1 cellular context compared by ENCODE assay signal in the genomic region with DNA sequence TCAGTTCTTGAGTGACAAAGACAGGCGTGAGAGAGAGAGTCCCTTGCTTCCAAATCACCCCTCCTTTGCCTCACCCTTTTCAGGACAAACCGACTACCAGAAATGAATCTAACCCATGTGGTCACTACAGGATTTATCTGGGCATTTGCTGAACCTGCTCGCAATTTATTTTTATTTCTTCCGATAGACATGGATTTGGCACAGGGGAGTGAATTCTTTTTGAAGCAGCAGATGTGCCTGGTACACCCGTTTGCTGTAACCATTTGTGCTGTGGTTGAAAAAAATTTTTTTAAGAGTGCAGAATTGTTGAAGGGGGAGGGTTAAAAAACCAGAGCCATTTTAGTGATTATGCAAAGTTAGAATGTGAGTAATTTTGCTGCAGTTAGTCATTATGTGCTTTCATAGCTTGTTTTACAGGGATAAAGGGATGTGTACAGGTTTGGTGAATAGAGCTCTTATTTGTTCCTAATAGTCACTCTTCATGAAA.
A peak's percentile ranks its signal among the peaks of the same experiment; 100 is the strongest.
TF ChIP-seq lines count a peak whose summit lies in the region.

No MANE protein-coding gene starts in this region.

TF ChIP-seq in IMR-90, 13 proteins besides CTCF, POLR2A, EP300 and RAD21:
- TF ChIP-seq, protein P1, sequence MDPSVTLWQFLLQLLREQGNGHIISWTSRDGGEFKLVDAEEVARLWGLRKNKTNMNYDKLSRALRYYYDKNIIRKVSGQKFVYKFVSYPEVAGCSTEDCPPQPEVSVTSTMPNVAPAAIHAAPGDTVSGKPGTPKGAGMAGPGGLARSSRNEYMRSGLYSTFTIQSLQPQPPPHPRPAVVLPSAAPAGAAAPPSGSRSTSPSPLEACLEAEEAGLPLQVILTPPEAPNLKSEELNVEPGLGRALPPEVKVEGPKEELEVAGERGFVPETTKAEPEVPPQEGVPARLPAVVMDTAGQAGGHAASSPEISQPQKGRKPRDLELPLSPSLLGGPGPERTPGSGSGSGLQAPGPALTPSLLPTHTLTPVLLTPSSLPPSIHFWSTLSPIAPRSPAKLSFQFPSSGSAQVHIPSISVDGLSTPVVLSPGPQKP (IDR thresholded peaks at IDR 0.05; ENCODE audit: borderline replicate concordance, low read depth, low read length): no peak
- TF ChIP-seq SMC3 (IDR thresholded peaks at IDR 0.05; ENCODE audit: low read depth, low read length) (no peak), FOS (IDR thresholded peaks at IDR 0.05; ENCODE audit: low read depth, low read length) (0 out of 2 replicates have a peak, but pooled peaks have one; percentile 6), RFX5 (IDR thresholded peaks at IDR 0.05; ENCODE audit: low read depth, low read length) (no peak), MXI1 (IDR thresholded peaks at IDR 0.05; ENCODE audit: borderline replicate concordance, low read depth, low read length) (no peak), BHLHE40 (IDR thresholded peaks at IDR 0.05; ENCODE audit: low read depth, low read length) (no peak), CEBPB (IDR thresholded peaks at IDR 0.05; ENCODE audit: low read depth, low read length) (peak; percentile 76), MAFK (IDR thresholded peaks at IDR 0.05; ENCODE audit: low read depth, low read length) (0 out of 2 replicates have a peak, but pooled peaks have one; percentile 24), CHD1 (IDR thresholded peaks at IDR 0.05; ENCODE audit: low read depth, low read length) (no peak), RCOR1 (IDR thresholded peaks at IDR 0.05; ENCODE audit: insufficient replicate concordance, low read length) (no peak), MAZ (IDR thresholded peaks at IDR 0.05; ENCODE audit: borderline replicate concordance, low read depth, low read length) (no peak)
- TF ChIP-seq, protein P2, sequence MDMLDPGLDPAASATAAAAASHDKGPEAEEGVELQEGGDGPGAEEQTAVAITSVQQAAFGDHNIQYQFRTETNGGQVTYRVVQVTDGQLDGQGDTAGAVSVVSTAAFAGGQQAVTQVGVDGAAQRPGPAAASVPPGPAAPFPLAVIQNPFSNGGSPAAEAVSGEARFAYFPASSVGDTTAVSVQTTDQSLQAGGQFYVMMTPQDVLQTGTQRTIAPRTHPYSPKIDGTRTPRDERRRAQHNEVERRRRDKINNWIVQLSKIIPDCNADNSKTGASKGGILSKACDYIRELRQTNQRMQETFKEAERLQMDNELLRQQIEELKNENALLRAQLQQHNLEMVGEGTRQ (IDR thresholded peaks at IDR 0.05; ENCODE audit: low read depth, low read length): no peak
